Comparison of ENCODE assay signal across 9 cellular contexts in the genomic region with DNA sequence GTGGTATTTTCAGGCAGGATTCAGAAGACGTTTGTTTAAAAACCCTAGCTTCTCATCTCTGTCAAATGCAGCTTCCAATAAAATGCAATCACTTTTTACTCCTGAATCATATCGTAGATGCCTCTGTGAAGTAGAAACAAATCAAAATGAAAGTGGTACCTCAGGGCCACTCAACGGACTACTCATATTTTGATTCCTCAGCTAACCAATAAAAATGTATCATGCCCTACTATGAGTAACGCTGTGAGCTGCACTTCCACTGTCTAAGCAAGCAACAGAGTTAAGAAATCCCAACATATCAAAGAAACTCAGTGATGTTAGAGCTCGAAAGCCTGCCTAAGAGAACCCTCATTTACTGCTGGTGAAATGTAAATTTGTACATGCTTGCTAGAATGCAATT.
DNase-seq lines count a peak whose midpoint lies in the region; ATAC-seq and TF ChIP-seq lines count a peak whose summit lies in the region.
"Had no signal": no experiment of that assay in that cellular context is flagged by ENCODE, and none has a peak within 500 bp of the region (broad histone marks: within the 10 kb centered on the region; RNA-seq: fewer than 3 reads in every experiment).

No MANE protein-coding gene starts in this region.

- H3K36me3 ChIP-seq in gastroesophageal sphincter: no peaks in the 10 kb centered on the region

- H3K9me3 Mint-ChIP-seq in central memory CD8-positive, alpha-beta T cell: no peaks in the 10 kb centered on the region
- H3K9me3 Mint-ChIP-seq: activated T-cell treated with anti-CD3 and anti-CD28 coated beads, Interleukin-2, amount 50 U/mL, for 72 hours had no signal

- DNase-seq in AG20443 (ENCODE audit: low spot score) (peak; percentile 16), HPDE6-E6E7 (ENCODE audit: extremely low spot score) (no peak), HuH-7.5 (ENCODE audit: low spot score) (no peak)
- DNase-seq in central memory CD8-positive, alpha-beta T cell (ENCODE audit: low spot score in 2 of 2): no peak
- DNase-seq in NK-92 treated with Interleukin-12 subunit alpha and Interleukin-12 subunit beta, amount 100 ng/mL, for 24 hours (lab: John Stamatoyannopoulos, UW): no peak

- TF ChIP-seq EP300 in gastroesophageal sphincter (IDR thresholded peaks at IDR 0.05): no peak

- H3K27me3 ChIP-seq in gastroesophageal sphincter: no peaks in the 10 kb centered on the region

- peak overlapping the region in 2 of 4 donors; percentile 18 to 39 for H3K27ac ChIP-seq in gastroesophageal sphincter

- peaks cover 0 to 36% (median 0%) of the 10 kb centered on the region in 3 donors for H3K4me1 ChIP-seq in gastroesophageal sphincter

- H3K4me1 Mint-ChIP-seq in central memory CD8-positive, alpha-beta T cell: peaks cover 31% of the 10 kb centered on the region

- H3K27ac Mint-ChIP-seq in central memory CD8-positive, alpha-beta T cell (ENCODE audit: low read depth): peak overlapping the region; percentile 86

- no peak for TF ChIP-seq POLR2A in gastroesophageal sphincter (IDR thresholded peaks at IDR 0.05)

- peak; percentile 25 for ATAC-seq in GM19043 (IDR thresholded peaks at IDR 0.05; ENCODE audit: low read depth, unreplicated experiment)
- ATAC-seq in HG03520 (IDR thresholded peaks at IDR 0.05; ENCODE audit: unreplicated experiment): peak; percentile 23
- peak; percentile 41 for ATAC-seq in central memory CD8-positive, alpha-beta T cell (replicated peaks; ENCODE audit: extremely low read depth, poor library complexity, severe bottlenecking)
- no peak for ATAC-seq in gastroesophageal sphincter

- no peak overlapping the region for H3K4me3 ChIP-seq in gastroesophageal sphincter

- peak overlapping the region; percentile 81 for H3K4me3 Mint-ChIP-seq in central memory CD8-positive, alpha-beta T cell

- no peaks in the 10 kb centered on the region for H3K36me3 Mint-ChIP-seq in central memory CD8-positive, alpha-beta T cell (ENCODE audit: insufficient read depth)

- no peak for TF ChIP-seq CTCF in gastroesophageal sphincter (IDR thresholded peaks at IDR 0.05)

- no peaks in the 10 kb centered on the region for H3K27me3 Mint-ChIP-seq in central memory CD8-positive, alpha-beta T cell

- WGBS in gastroesophageal sphincter (ENCODE audit: low coverage in 1 of 2), 2 donors: 20 to 31% methylated on average over 5 of the region's 5 CpGs

- no peaks in the 10 kb centered on the region for H3K9me3 ChIP-seq in gastroesophageal sphincter
